In genomic region chr12:75526655-75527511, GRCh38 we compare ENCODE assay signal across 9 cellular contexts. TPM values are rescaled to one million over a fixed set of nuclear protein-coding genes. Genes with fewer than 3 reads are reported as not detected.
DNase-seq lines count a peak whose midpoint lies in the region; ATAC-seq and TF ChIP-seq lines count a peak whose summit lies in the region.
"Had no signal": no experiment of that assay in that cellular context is flagged by ENCODE, and none has a peak within 500 bp of the region (broad histone marks: within the 10 kb centered on the region; RNA-seq: fewer than 3 reads in every experiment).

No MANE protein-coding gene starts in this region.

- H3K9me3 Mint-ChIP-seq in activated CD8-positive, alpha-beta T cell treated with anti-CD3 and anti-CD28 coated beads for 36 hours, result no peaks in the 10 kb centered on the region
- peaks cover 4% of the 10 kb centered on the region for H3K9me3 Mint-ChIP-seq in activated T-cell treated with anti-CD3 and anti-CD28 coated beads, Interleukin-2, amount 50 U/mL, for 24 hours
- H3K9me3 Mint-ChIP-seq: central memory CD8-positive, alpha-beta T cell had no signal

- H3K9me3 ChIP-seq in heart left ventricle, result no peaks in the 10 kb centered on the region

- no peak for TF ChIP-seq POLR2A in heart left ventricle (IDR thresholded peaks at IDR 0.05)

- no peak overlapping the region for H3K27ac Mint-ChIP-seq in activated CD8-positive, alpha-beta T cell treated with anti-CD3 and anti-CD28 coated beads for 36 hours
- no peak overlapping the region for H3K27ac Mint-ChIP-seq in activated T-cell treated with anti-CD3 and anti-CD28 coated beads, Interleukin-2, amount 50 U/mL, for 24 hours

- H3K4me3 ChIP-seq in heart left ventricle (no peak overlapping the region), skeletal muscle cell (ENCODE audit: low read depth, low read length) (no peak overlapping the region)

- H3K27me3 ChIP-seq in heart left ventricle, result no peaks in the 10 kb centered on the region

- 8 to 15% (median 12%) methylated on average over 4 of the region's 4 CpGs for WGBS in heart left ventricle, 4 donors

- peaks cover 28% of the 10 kb centered on the region for H3K27me3 Mint-ChIP-seq in activated CD8-positive, alpha-beta T cell treated with anti-CD3 and anti-CD28 coated beads for 36 hours
- H3K27me3 Mint-ChIP-seq in activated T-cell treated with anti-CD3 and anti-CD28 coated beads, Interleukin-2, amount 50 U/mL, for 24 hours, result peaks cover 54% of the 10 kb centered on the region

- TF ChIP-seq CTCF in activated CD8-positive, alpha-beta T cell treated with anti-CD3 and anti-CD28 coated beads for 36 hours (IDR thresholded peaks at IDR 0.05), result peak; percentile 61
- TF ChIP-seq CTCF in heart left ventricle (IDR thresholded peaks at IDR 0.05), result peak; percentile 58 to 79 (median 66)

- ATAC-seq in GM19455 (IDR thresholded peaks at IDR 0.05; ENCODE audit: unreplicated experiment), result peak; percentile 93
- ATAC-seq in HG03354 (IDR thresholded peaks at IDR 0.05; ENCODE audit: poor library complexity, severe bottlenecking, unreplicated experiment), result peak; percentile 96
- peak; percentile 66 for ATAC-seq in activated CD8-positive, alpha-beta T cell treated with anti-CD3 and anti-CD28 coated beads for 36 hours
- ATAC-seq in heart left ventricle, result peak in 2 of 4 donors; percentile 49

- POLR2A ChIA-PET in activated CD8-positive, alpha-beta T cell treated with anti-CD3 and anti-CD28 coated beads for 36 hours (lab: Charles Lee), result interaction anchor here (1.2 kb wide), 1 partner anchor 505 kb away, joined by 3 read pairs; the partner anchor contains the start of gene PHLDA1

- H3K36me3 ChIP-seq in heart left ventricle, result no peaks in the 10 kb centered on the region

- DNase-seq in EL (peak; percentile 59), NCI-H226 (peak; percentile 43), heart left ventricle (peak in 1 of 5 donors; percentile 28), skeletal muscle cell (ENCODE audit: low read depth) (peak; percentile 25)
- peak; percentile 39 for DNase-seq in activated CD8-positive, alpha-beta T cell treated with anti-CD3 and anti-CD28 coated beads for 36 hours
- no peak for DNase-seq in activated T-cell treated with anti-CD3 and anti-CD28 coated beads, Interleukin-2, amount 50 U/mL, for 24 hours

- H3K4me3 Mint-ChIP-seq in activated CD8-positive, alpha-beta T cell treated with anti-CD3 and anti-CD28 coated beads for 36 hours, result no peak overlapping the region
- no peak overlapping the region for H3K4me3 Mint-ChIP-seq in activated T-cell treated with anti-CD3 and anti-CD28 coated beads, Interleukin-2, amount 50 U/mL, for 24 hours
- H3K4me3 Mint-ChIP-seq: central memory CD8-positive, alpha-beta T cell had no signal

- no peak overlapping the region for H3K27ac ChIP-seq in heart left ventricle

- intact Hi-C loops in activated CD8-positive, alpha-beta T cell treated with anti-CD3 and anti-CD28 coated beads for 36 hours (cut with micrococcal nuclease), result loop anchor here (2.0 to 10.0 kb wide), 2 partner anchors 118 to 510 kb away; no protein-coding TSS in a partner anchor
- intact Hi-C loops in heart left ventricle (cut with DNase I), result loop anchor here (1.0 to 10.0 kb wide), 6 partner anchors 505 to 820 kb away; partner anchors contain the start of genes BBS10 (in 5 of the 10) and PHLDA1 (in 1 of the 10)

- peaks cover 8% of the 10 kb centered on the region for H3K4me1 Mint-ChIP-seq in activated CD8-positive, alpha-beta T cell treated with anti-CD3 and anti-CD28 coated beads for 36 hours (ENCODE audit: low read depth)
- peaks cover 9% of the 10 kb centered on the region for H3K4me1 Mint-ChIP-seq in activated T-cell treated with anti-CD3 and anti-CD28 coated beads, Interleukin-2, amount 50 U/mL, for 24 hours (ENCODE audit: low read depth)

- peaks cover 0 to 4% (median 0%) of the 10 kb centered on the region in 12 donors for H3K4me1 ChIP-seq in heart left ventricle

- H3K36me3 Mint-ChIP-seq in activated CD8-positive, alpha-beta T cell treated with anti-CD3 and anti-CD28 coated beads for 36 hours (ENCODE audit: low read depth), result no peaks in the 10 kb centered on the region
- H3K36me3 Mint-ChIP-seq in activated T-cell treated with anti-CD3 and anti-CD28 coated beads, Interleukin-2, amount 50 U/mL, for 24 hours (ENCODE audit: low read depth), result no peaks in the 10 kb centered on the region

- CTCF ChIA-PET in activated CD8-positive, alpha-beta T cell treated with anti-CD3 and anti-CD28 coated beads for 36 hours (lab: Charles Lee), result interaction anchor here (0.6 to 3.9 kb wide), 32 partner anchors 9 to 1058 kb away, joined by 3 to 27 read pairs (median 4); partner anchors contain the start of gene PHLDA1

RNA-seq across cellular contexts. Expression of gene KRR1, which starts 15.5 kb away (rescaled TPM):
- total RNA-seq in activated CD8-positive, alpha-beta T cell treated with anti-CD3 and anti-CD28 coated beads for 36 hours, result 100 to 1,000 TPM; 113 to 121 TPM
- total RNA-seq in heart left ventricle, result 10 to 100 TPM; 16.4 to 42.6 (median 31.1) TPM
- 10 to 100 TPM in 1 of 2 donors, 1 to 10 TPM in 1; 9.3 to 20.9 TPM for polyA plus RNA-seq in heart left ventricle

RNA-seq across cellular contexts. Expression of gene GLIPR1, which starts 46.3 kb away (rescaled TPM):
- 10 to 100 TPM; 15.9 to 18.6 TPM for total RNA-seq in activated CD8-positive, alpha-beta T cell treated with anti-CD3 and anti-CD28 coated beads for 36 hours
- total RNA-seq in heart left ventricle, result 10 to 100 TPM in 3 of 9 donors, 1 to 10 TPM in 6; 3.2 to 58.6 (median 7.4) TPM
- polyA plus RNA-seq in heart left ventricle, result 1 to 10 TPM; 1.2 to 2.7 TPM
